Comparison of ENCODE assay signal across 8 cellular contexts in the genomic region with DNA sequence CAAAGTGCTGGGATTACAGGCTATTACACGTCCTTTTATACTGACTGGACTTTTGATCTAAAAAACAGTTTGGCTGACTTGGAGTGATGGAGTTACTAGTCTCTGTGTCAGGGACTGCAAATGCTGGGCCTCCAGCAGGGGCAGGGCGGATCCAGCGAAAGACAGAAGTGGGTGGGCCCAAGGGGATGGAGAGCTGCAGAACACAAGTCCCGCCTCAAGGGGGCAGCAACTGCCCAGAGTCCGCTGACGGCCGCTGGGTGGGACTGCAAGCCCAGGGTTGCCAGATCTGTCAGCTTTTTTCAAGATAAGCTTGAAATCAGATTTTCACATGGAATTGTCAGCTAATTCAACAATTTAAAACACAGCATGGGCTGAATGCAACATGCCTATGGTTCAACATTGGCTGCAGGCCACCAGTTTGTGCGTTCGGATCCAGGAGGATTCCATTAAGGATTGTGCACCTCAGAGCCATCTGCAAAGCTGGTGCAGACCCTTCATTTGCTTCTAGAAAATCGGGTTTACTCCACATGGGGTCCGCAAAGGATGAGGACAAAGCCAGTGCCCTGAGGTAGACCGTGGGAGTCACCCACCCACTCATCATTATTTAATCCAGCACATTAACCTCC. TPM values are rescaled to one million over a fixed set of nuclear protein-coding genes. Genes with fewer than 3 reads are reported as not detected.
A peak's percentile ranks its signal among the peaks of the same experiment; 100 is the strongest.
DNase-seq lines count a peak whose midpoint lies in the region; ATAC-seq, FAIRE-seq and TF ChIP-seq lines count a peak whose summit lies in the region.

No MANE protein-coding gene starts in this region.

- peak; percentile 95 for DNase-seq in D341Med (ENCODE audit: low spot score)
- peak; percentile 95 for DNase-seq in OCI-M1 (lab: John Stamatoyannopoulos, UW)
- peak; percentile 93 for DNase-seq in activated CD8-positive, alpha-beta memory T cell treated with anti-CD3 and anti-CD28 coated beads, Interleukin-2, amount 50 U/mL, for 48 hours
- DNase-seq in mucosa of descending colon = peak; percentile 88 to 92 (median 90)
- peak; percentile 79 for DNase-seq in stimulated activated CD8-positive, alpha-beta memory T cell treated with anti-CD3 and anti-CD28 coated beads, Interleukin-4, amount 100 ng/mL, for 24 hours (ENCODE audit: low read depth)

- TF ChIP-seq CTCF in KMS-11 (conservative IDR thresholded peaks at IDR 0.05; ENCODE audit: low read depth, low read length) (peak; percentile 85), mucosa of descending colon (IDR thresholded peaks at IDR 0.05) (peak; percentile 94)

- H3K36me3 ChIP-seq in KMS-11 (ENCODE audit: insufficient read depth) = no peaks in the 10 kb centered on the region; the same call in 1 of the 2 replicates
- H3K36me3 ChIP-seq in mucosa of descending colon (ENCODE audit: low read depth) = no peaks in the 10 kb centered on the region

- H3K9me3 ChIP-seq in mucosa of descending colon = no peaks in the 10 kb centered on the region

- H3K27me3 ChIP-seq in KMS-11 (ENCODE audit: insufficient read depth, low read depth) = no peaks in the 10 kb centered on the region

- H3K4me2 ChIP-seq in KMS-11 = no peak overlapping the region

- no peaks in the 10 kb centered on the region for H3K79me2 ChIP-seq in KMS-11 (ENCODE audit: insufficient read depth, low read depth)

- no peaks in the 10 kb centered on the region for H4K20me1 ChIP-seq in KMS-11 (ENCODE audit: insufficient read depth)

- no peak overlapping the region for H3K9ac ChIP-seq in KMS-11

- H3K27ac ChIP-seq in KMS-11 = no peak overlapping the region

- H3K4me3 ChIP-seq in KMS-11 (IDR thresholded peaks at IDR 0.05; ENCODE audit: insufficient read depth, low read depth, low read length) (no peak overlapping the region), mucosa of descending colon (no peak overlapping the region)

- H2AFZ ChIP-seq in KMS-11 (ENCODE audit: low read depth) = no peak overlapping the region

- peaks cover 16% of the 10 kb centered on the region for H3K4me1 ChIP-seq in KMS-11 (ENCODE audit: low read depth, poor library complexity, severe bottlenecking)
- peaks cover 6% of the 10 kb centered on the region for H3K4me1 ChIP-seq in mucosa of descending colon (ENCODE audit: low read depth)

- FAIRE-seq in endometrium (lab: Jason Lieb, UNC) = peak; percentile 92

- ATAC-seq in GM21619 (IDR thresholded peaks at IDR 0.05; ENCODE audit: unreplicated experiment) (peak; percentile 88), mucosa of descending colon (peak; percentile 95)

- intact Hi-C loops in mucosa of descending colon (cut with DNase I, micrococcal nuclease) = loop anchor here (5.0 kb wide), 1 partner anchor 102 kb away; a partner anchor contains a TSS

RNA-seq across cellular contexts. Expression of a gene that starts 10.7 kb away (rescaled TPM):
- 100 to 1,000 TPM in 1 of 3 donors, 10 to 100 TPM in 2; 32.6 to 103 (median 52.6) TPM for total RNA-seq in mucosa of descending colon

RNA-seq across cellular contexts. Expression of a gene that starts 20.0 kb away (rescaled TPM):
- 1 to 10 TPM; 2.5 to 7.7 (median 2.7) TPM for total RNA-seq in mucosa of descending colon

RNA-seq across cellular contexts. Expression of a gene that starts 36.2 kb away (rescaled TPM):
- 1 to 10 TPM in 1 of 3 donors, under 1 TPM in 2; 0.28 to 1.5 (median 0.35) TPM for total RNA-seq in mucosa of descending colon
